Comparison of ENCODE assay signal across 9 cellular contexts in the genomic region with DNA sequence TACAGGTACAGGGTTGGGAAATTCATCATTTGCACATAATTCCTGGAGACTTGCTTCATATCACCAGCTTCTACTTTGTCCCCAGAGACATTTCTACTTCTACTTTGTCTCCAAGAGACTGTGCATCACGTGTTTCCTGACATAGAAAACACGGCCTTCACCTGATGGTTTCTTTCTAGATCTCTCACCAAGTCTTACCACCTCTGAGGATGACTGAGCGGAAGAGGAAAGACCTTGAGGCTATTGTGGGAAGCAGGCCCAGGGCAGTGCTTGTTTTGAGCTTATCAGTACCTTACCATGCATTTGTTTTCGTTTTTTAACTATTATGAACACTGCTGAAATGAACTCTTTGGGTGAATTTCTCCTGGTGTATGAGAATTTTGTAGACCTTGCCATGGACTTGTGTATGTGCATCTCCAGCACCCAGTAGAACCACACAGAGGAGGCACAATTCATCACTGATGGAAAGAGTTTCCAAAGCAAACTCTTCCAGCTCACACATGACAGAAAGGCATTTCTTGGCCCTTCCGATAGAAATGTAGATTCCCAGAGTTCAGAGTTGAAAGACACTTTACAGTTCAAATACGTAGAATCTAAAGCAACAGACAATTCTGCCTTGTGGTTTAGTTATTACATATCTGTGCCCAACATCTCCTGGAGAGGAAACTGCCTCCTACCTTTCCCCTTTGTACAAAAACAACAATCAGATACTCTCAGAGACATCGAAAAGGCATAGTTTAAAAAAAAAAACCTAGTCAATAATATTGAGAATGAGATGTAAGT.
DNase-seq lines count a peak whose midpoint lies in the region; ATAC-seq and TF ChIP-seq lines count a peak whose summit lies in the region.
"Had no signal": no experiment of that assay in that cellular context is flagged by ENCODE, and none has a peak within 500 bp of the region (broad histone marks: within the 10 kb centered on the region; RNA-seq: fewer than 3 reads in every experiment).

No MANE protein-coding gene starts in this region.

- CTCF ChIA-PET in activated CD4-positive, alpha-beta T cell treated with anti-CD3 and anti-CD28 coated beads for 36 hours (lab: Charles Lee) = interaction anchor here (0.7 to 3.0 kb wide), 4 partner anchors 22 to 112 kb away, joined by 3 to 20 read pairs (median 10); no protein-coding TSS in a partner anchor

- H3K27me3 Mint-ChIP-seq in CD4-positive, CD25-positive, alpha-beta regulatory T cell = no peaks in the 10 kb centered on the region
- H3K27me3 Mint-ChIP-seq in activated CD4-positive, alpha-beta T cell treated with anti-CD3 and anti-CD28 coated beads for 36 hours = no peaks in the 10 kb centered on the region

- intact Hi-C loops in activated CD4-positive, alpha-beta T cell treated with anti-CD3 and anti-CD28 coated beads for 36 hours (cut with DNase I, micrococcal nuclease) = loop anchor here (2.0 kb wide), 7 partner anchors 32 to 640 kb away; no protein-coding TSS in a partner anchor
- intact Hi-C loops in left lung (cut with DNase I) (no loop called here), testis (cut with DNase I; ENCODE audit: low total_unique reads) (no loop called here)

- H3K27ac ChIP-seq in CD4-positive, CD25-positive, alpha-beta regulatory T cell (ENCODE audit: insufficient read depth, low read length, poor library complexity, severe bottlenecking) = peak overlapping the region; percentile 88
- H3K27ac ChIP-seq in left lung = no peak overlapping the region
- no peak overlapping the region for H3K27ac ChIP-seq in testis

- no peak for TF ChIP-seq POLR2A in testis (IDR thresholded peaks at IDR 0.05)

- no peaks in the 10 kb centered on the region for H3K36me3 Mint-ChIP-seq in CD4-positive, CD25-positive, alpha-beta regulatory T cell
- H3K36me3 Mint-ChIP-seq in activated CD4-positive, alpha-beta T cell treated with anti-CD3 and anti-CD28 coated beads for 36 hours (ENCODE audit: low read depth) = peaks cover 2% of the 10 kb centered on the region

- no peaks in the 10 kb centered on the region for H3K36me3 ChIP-seq in CD4-positive, CD25-positive, alpha-beta regulatory T cell (ENCODE audit: control insufficient read depth, insufficient read depth, low read length)
- H3K36me3 ChIP-seq in left lung (no peaks in the 10 kb centered on the region), testis (ENCODE audit: low read depth, missing control alignments) (no peaks in the 10 kb centered on the region)

- peak; percentile 61 to 97 (median 89) for DNase-seq in CD4-positive, CD25-positive, alpha-beta regulatory T cell
- peak; percentile 80 for DNase-seq in activated CD4-positive, alpha-beta T cell treated with anti-CD3 and anti-CD28 coated beads for 36 hours
- no peak for DNase-seq in left lung
- no peak for DNase-seq in SHP77 treated with DMSO at 0.1 percent for 48 hours (lab: John Stamatoyannopoulos, UW)
- no peak for DNase-seq in testis
- no peak for DNase-seq in NCI-H226

- peak; percentile 76 to 83 for ATAC-seq in CD4-positive, CD25-positive, alpha-beta regulatory T cell (ENCODE audit: low read depth in 2 of 2)
- ATAC-seq in HG02678 (IDR thresholded peaks at IDR 0.05; ENCODE audit: unreplicated experiment) (peak; percentile 85), left lung (peak; percentile 30), GM21360 (IDR thresholded peaks at IDR 0.05; ENCODE audit: unreplicated experiment) (no peak)
- ATAC-seq in activated CD4-positive, alpha-beta T cell treated with anti-CD3 and anti-CD28 coated beads for 36 hours = peak; percentile 82
- ATAC-seq: Panc1 had no signal

- H3K4me3 ChIP-seq in CD4-positive, CD25-positive, alpha-beta regulatory T cell (ENCODE audit: low read depth, low read length) = peak overlapping the region; percentile 67
- H3K4me3 ChIP-seq in left lung (no peak overlapping the region), testis (no peak overlapping the region)

- no peaks in the 10 kb centered on the region for H3K9me3 ChIP-seq in CD4-positive, CD25-positive, alpha-beta regulatory T cell (ENCODE audit: control insufficient read depth in 2 of 2, low read length in 2 of 2)
- no peaks in the 10 kb centered on the region for H3K9me3 ChIP-seq in left lung
- H3K9me3 ChIP-seq in testis = no peaks in the 10 kb centered on the region

- H3K9me3 Mint-ChIP-seq in CD4-positive, CD25-positive, alpha-beta regulatory T cell = peaks cover 0 to 3% (median 0%) of the 10 kb centered on the region in 7 donors
- H3K9me3 Mint-ChIP-seq in activated CD4-positive, alpha-beta T cell treated with anti-CD3 and anti-CD28 coated beads for 36 hours (ENCODE audit: low read depth) = peaks cover 8% of the 10 kb centered on the region

- POLR2A ChIA-PET in activated CD4-positive, alpha-beta T cell treated with anti-CD3 and anti-CD28 coated beads for 36 hours (lab: Charles Lee) = no interaction called here

- no peaks in the 10 kb centered on the region for H3K27me3 ChIP-seq in CD4-positive, CD25-positive, alpha-beta regulatory T cell (ENCODE audit: control insufficient read depth, insufficient read depth, low read length)
- H3K27me3 ChIP-seq in left lung (no peaks in the 10 kb centered on the region), testis (no peaks in the 10 kb centered on the region)

- H3K4me1 Mint-ChIP-seq in CD4-positive, CD25-positive, alpha-beta regulatory T cell = peaks cover 40 to 93% (median 60%) of the 10 kb centered on the region in 4 donors
- peaks cover 66% of the 10 kb centered on the region for H3K4me1 Mint-ChIP-seq in activated CD4-positive, alpha-beta T cell treated with anti-CD3 and anti-CD28 coated beads for 36 hours

- WGBS in testis, 2 donors = 65 to 66% methylated on average over 7 of the region's 7 CpGs

- TF ChIP-seq CTCF in left lung (IDR thresholded peaks at IDR 0.05) (no peak), testis (IDR thresholded peaks at IDR 0.05) (no peak)

- peak overlapping the region; percentile 71 to 86 (median 79) for H3K4me3 Mint-ChIP-seq in CD4-positive, CD25-positive, alpha-beta regulatory T cell
- H3K4me3 Mint-ChIP-seq in activated CD4-positive, alpha-beta T cell treated with anti-CD3 and anti-CD28 coated beads for 36 hours = peak overlapping the region; percentile 45

- peaks cover 82% of the 10 kb centered on the region for H3K4me1 ChIP-seq in CD4-positive, CD25-positive, alpha-beta regulatory T cell (ENCODE audit: control insufficient read depth, insufficient read depth, low read length, poor library complexity, severe bottlenecking)
- no peaks in the 10 kb centered on the region for H3K4me1 ChIP-seq in left lung
- no peaks in the 10 kb centered on the region for H3K4me1 ChIP-seq in testis

- peak overlapping the region; percentile 95 to 99 (median 99) for H3K27ac Mint-ChIP-seq in CD4-positive, CD25-positive, alpha-beta regulatory T cell
- peak overlapping the region; percentile 72 for H3K27ac Mint-ChIP-seq in activated CD4-positive, alpha-beta T cell treated with anti-CD3 and anti-CD28 coated beads for 36 hours

Comparison
In these comparisons a context has a peak if more than half of its experiments do, and no peak if none do; other contexts are left out.
1. DNase-seq: peak in CD4-positive, CD25-positive, alpha-beta regulatory T cell (3 of 3) and activated CD4-positive, alpha-beta T cell treated with anti-CD3 and anti-CD28 coated beads for 36 hours (single experiment); none in left lung (0 of 2), SHP77 treated with DMSO at 0.1 percent for 48 hours (single experiment), testis (single experiment) and NCI-H226 (single experiment).
2. intact Hi-C loops: an anchor here in activated CD4-positive, alpha-beta T cell treated with anti-CD3 and anti-CD28 coated beads for 36 hours (2.0 kb wide); none called in left lung and testis.